Comparison of ENCODE assay signal across 1 cellular context in genomic region chr4:138890921-138891570, GRCh38.
TF ChIP-seq lines count a peak whose summit lies in the region.

No MANE protein-coding gene starts in this region.

TF ChIP-seq in H1, 55 proteins besides CTCF, POLR2A, EP300 and RAD21 (continued from another document):
- TF ChIP-seq TBP (IDR thresholded peaks at IDR 0.05; ENCODE audit: low read depth, low read length) (no peak), PHF8 (conservative IDR thresholded peaks at IDR 0.05; ENCODE audit: low read depth, low read length) (no peak)
- TF ChIP-seq, protein P1, sequence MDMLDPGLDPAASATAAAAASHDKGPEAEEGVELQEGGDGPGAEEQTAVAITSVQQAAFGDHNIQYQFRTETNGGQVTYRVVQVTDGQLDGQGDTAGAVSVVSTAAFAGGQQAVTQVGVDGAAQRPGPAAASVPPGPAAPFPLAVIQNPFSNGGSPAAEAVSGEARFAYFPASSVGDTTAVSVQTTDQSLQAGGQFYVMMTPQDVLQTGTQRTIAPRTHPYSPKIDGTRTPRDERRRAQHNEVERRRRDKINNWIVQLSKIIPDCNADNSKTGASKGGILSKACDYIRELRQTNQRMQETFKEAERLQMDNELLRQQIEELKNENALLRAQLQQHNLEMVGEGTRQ (IDR thresholded peaks at IDR 0.05; ENCODE audit: low read length): no peak
